In the genomic region with DNA sequence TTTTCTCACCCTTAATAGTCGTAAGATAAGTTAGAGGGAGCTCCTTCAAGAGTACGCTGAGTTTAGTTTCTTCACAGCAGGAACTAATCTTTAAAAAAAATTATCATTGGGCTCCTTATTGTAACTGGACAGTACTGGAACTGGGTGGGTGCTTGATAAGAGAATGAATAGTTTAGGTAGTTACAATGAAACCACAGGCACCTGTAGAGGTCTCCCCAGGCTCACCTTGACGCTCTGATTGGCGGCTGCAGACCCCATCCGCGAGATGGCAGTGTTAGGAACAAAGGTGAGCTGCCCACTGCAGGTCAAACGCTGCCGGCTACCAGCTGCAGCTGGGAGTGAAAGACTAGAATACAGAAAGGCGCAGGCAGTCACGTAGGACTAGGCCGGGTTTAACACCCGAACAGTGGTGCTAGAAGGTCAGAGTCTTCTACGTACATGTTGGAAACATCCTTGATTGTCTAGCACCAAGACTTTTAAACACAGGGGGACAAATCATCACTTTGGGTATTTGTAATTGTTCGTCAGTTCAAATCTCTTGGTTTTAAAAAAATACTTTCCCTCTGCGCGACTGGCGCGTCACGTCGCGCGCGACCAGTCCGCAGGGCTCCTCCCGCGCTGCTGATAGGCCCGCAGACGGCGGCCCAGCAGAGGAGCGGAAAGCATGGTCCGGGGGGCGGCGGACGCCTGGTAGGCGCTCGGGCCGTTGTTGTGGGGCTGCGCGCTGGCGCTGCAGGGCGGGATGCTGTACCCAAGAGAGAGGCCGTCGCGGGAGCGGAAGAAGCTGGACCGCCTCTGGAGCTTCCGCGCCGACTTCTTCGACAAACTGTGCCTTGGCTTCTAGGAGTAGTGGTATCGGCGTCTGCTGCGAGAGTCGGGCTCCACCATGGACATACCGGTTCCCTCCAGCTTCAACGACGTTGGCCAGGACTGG, we compare ENCODE assay signal across 8 cellular contexts. TPM values are rescaled to one million over a fixed set of nuclear protein-coding genes. Genes with fewer than 3 reads are reported as not detected.
DNase-seq lines count a peak whose midpoint lies in the region; ATAC-seq and TF ChIP-seq lines count a peak whose summit lies in the region.

No MANE protein-coding gene starts in this region.

- intact Hi-C loops in PC-3 (cut with micrococcal nuclease), result loop anchor here (5.0 to 10.0 kb wide), 2 partner anchors 348 to 566 kb away; a partner anchor contains a TSS

- H3K4me3 ChIP-seq in PC-3 (ENCODE audit: low read length) (peak overlapping the region; percentile 68), neural progenitor cell (peak overlapping the region; percentile 42), subcutaneous abdominal adipose tissue (ENCODE audit: low read depth in 1 of 5, low read length in 5 of 5) (peak overlapping the region; percentile 73 to 94 (median 79))

- H2AFZ ChIP-seq in PC-3 (ENCODE audit: low read length) (peak overlapping the region; percentile 93), neural progenitor cell (replicated peaks) (peak overlapping the region; percentile 95)

- no peak overlapping the region for H3K4me3 Mint-ChIP-seq in neural progenitor cell

- POLR2A ChIA-PET in PC-3 (lab: Charles Lee; ENCODE audit: unreplicated experiment), result no interaction called here

- H3K27ac Mint-ChIP-seq in neural progenitor cell, result no peak overlapping the region

- H4K20me1 ChIP-seq in PC-3 (ENCODE audit: low read length) (no peaks in the 10 kb centered on the region), neural progenitor cell (ENCODE audit: low read depth) (no peaks in the 10 kb centered on the region)

- ATAC-seq in GM19328 (IDR thresholded peaks at IDR 0.05; ENCODE audit: unreplicated experiment), result peak; percentile 80
- peak; percentile 56 for ATAC-seq in HG03558 (IDR thresholded peaks at IDR 0.05; ENCODE audit: extremely low read depth, unreplicated experiment)
- ATAC-seq in PC-3, result peak; percentile 93

- peak overlapping the region; percentile 28 for H3K9ac ChIP-seq in PC-3 (ENCODE audit: low read length)
- no peak overlapping the region for H3K9ac ChIP-seq in neural progenitor cell
- H3K9ac ChIP-seq in subcutaneous abdominal adipose tissue (ENCODE audit: low read length in 5 of 5), result peak overlapping the region; percentile 49 to 72 (median 62)

- H3K4me1 ChIP-seq in PC-3 (ENCODE audit: insufficient read depth, low read length) (no peaks in the 10 kb centered on the region; the same call in 1 of the 2 replicates), neural progenitor cell (no peaks in the 10 kb centered on the region), subcutaneous abdominal adipose tissue (ENCODE audit: control insufficient read depth in 5 of 5, insufficient read depth in 5 of 5, low read length in 5 of 5) (peaks cover 2 to 16% (median 13%) of the 10 kb centered on the region in 5 donors)

- H3K36me3 ChIP-seq in PC-3 (ENCODE audit: low read depth, low read length), result peaks cover 6% of the 10 kb centered on the region
- peaks cover 5% of the 10 kb centered on the region for H3K36me3 ChIP-seq in neural progenitor cell
- H3K36me3 ChIP-seq in subcutaneous abdominal adipose tissue (ENCODE audit: control insufficient read depth in 5 of 5, insufficient read depth in 5 of 5, low read length in 5 of 5), result peaks cover 9 to 13% (median 10%) of the 10 kb centered on the region in 5 donors

- peaks cover 2% of the 10 kb centered on the region for H3K9me3 Mint-ChIP-seq in neural progenitor cell

- no peaks in the 10 kb centered on the region for H3K9me3 ChIP-seq in PC-3 (ENCODE audit: low read length)
- H3K9me3 ChIP-seq in neural progenitor cell (ENCODE audit: low read depth), result no peaks in the 10 kb centered on the region
- H3K9me3 ChIP-seq in subcutaneous abdominal adipose tissue (ENCODE audit: control insufficient read depth in 5 of 5, low read length in 5 of 5), result no peaks in the 10 kb centered on the region

- H3K27ac ChIP-seq in PC-3 (ENCODE audit: low read length), result no peak overlapping the region
- no peak overlapping the region for H3K27ac ChIP-seq in neural progenitor cell
- H3K27ac ChIP-seq in subcutaneous abdominal adipose tissue (ENCODE audit: low read depth, low read length), result peak overlapping the region; percentile 20

- H3K4me1 Mint-ChIP-seq in neural progenitor cell, result no peaks in the 10 kb centered on the region

- H3F3A ChIP-seq in PC-3 (ENCODE audit: low read length, unreplicated experiment), result no peaks in the 10 kb centered on the region
- peaks cover 9% of the 10 kb centered on the region for H3F3A ChIP-seq in neural progenitor cell (ENCODE audit: low read depth)

- TF ChIP-seq CTCF in PC-3 (conservative IDR thresholded peaks at IDR 0.05; ENCODE audit: low read depth, low read length) (peak; percentile 97), neural progenitor cell (IDR thresholded peaks at IDR 0.05) (peak; percentile 68)

- H3K79me2 ChIP-seq in PC-3 (ENCODE audit: low read length) (no peaks in the 10 kb centered on the region), neural progenitor cell (ENCODE audit: low read depth) (no peaks in the 10 kb centered on the region)

- H3K27me3 Mint-ChIP-seq in neural progenitor cell (ENCODE audit: insufficient read depth, low read depth), result peaks cover 7% of the 10 kb centered on the region

- BruUV-seq in PC-3 (replicated peaks; lab: Mats Ljungman, UMichigan), result no TSS peak

- H3K9me2 ChIP-seq in PC-3 (replicated peaks; ENCODE audit: low read length), result no peaks in the 10 kb centered on the region

- DNase-seq in CD1c-positive myeloid dendritic cell (ENCODE audit: extremely low spot score) (peak; percentile 25), PC-3 (peak; percentile 86), activated gamma-delta T cell (lab: John Stamatoyannopoulos, UW) (peak; percentile 59), foreskin melanocyte (peak; percentile 41), neural progenitor cell (ENCODE audit: low spot score) (peak; percentile 81)

- H3K36me3 Mint-ChIP-seq in neural progenitor cell, result peaks cover 8% of the 10 kb centered on the region

- CTCF ChIA-PET in PC-3 (lab: Charles Lee), result interaction anchor here (0.6 to 1.0 kb wide), 5 partner anchors 20 to 426 kb away, joined by 3 to 7 read pairs (median 3); no protein-coding TSS in a partner anchor

- peak overlapping the region; percentile 85 for H3K4me2 ChIP-seq in PC-3 (ENCODE audit: low read length)
- H3K4me2 ChIP-seq in neural progenitor cell, result peak overlapping the region; percentile 59

- H3K27me3 ChIP-seq in PC-3 (ENCODE audit: low read length) (no peaks in the 10 kb centered on the region), neural progenitor cell (peaks cover 9% of the 10 kb centered on the region), subcutaneous abdominal adipose tissue (ENCODE audit: control insufficient read depth in 5 of 5, insufficient read depth in 4 of 5, low read length in 5 of 5) (no peaks in the 10 kb centered on the region)

RNA-seq across cellular contexts. Expression of a gene that starts 45.6 kb away (rescaled TPM):
- total RNA-seq in PC-3 (2014; rRNA removed) (29.3 and 31.6 TPM in 2 replicates), neural progenitor cell (ENCODE audit: low replicate concordance) (114 and 176 TPM in 2 replicates)

Comparison
In these comparisons a context has a peak if more than half of its experiments do, and no peak if none do; other contexts are left out.
1. DNase-seq: peak in every context shown above with its lines; median percentile 86 in PC-3; 81 in neural progenitor cell; 59 in activated gamma-delta T cell; 41 in foreskin melanocyte; 25 in CD1c-positive myeloid dendritic cell.